1 cellular context compared by ENCODE assay signal in genomic region chr1:227902641-227902990, GRCh38.
TF ChIP-seq lines count a peak whose summit lies in the region.

No MANE protein-coding gene starts in this region.

TF ChIP-seq in HCT116, 20 proteins besides CTCF, POLR2A, EP300 and RAD21 (continued from another document):
- TF ChIP-seq REST (IDR thresholded peaks at IDR 0.05; ENCODE audit: low read depth) (no peak), YY1 (IDR thresholded peaks at IDR 0.05; ENCODE audit: extremely low read depth, insufficient replicate concordance, low read depth, low read length) (no peak), JUND (IDR thresholded peaks at IDR 0.05) (no peak), CEBPB (IDR thresholded peaks at IDR 0.05; ENCODE audit: low read depth) (no peak)
- TF ChIP-seq, protein P1, sequence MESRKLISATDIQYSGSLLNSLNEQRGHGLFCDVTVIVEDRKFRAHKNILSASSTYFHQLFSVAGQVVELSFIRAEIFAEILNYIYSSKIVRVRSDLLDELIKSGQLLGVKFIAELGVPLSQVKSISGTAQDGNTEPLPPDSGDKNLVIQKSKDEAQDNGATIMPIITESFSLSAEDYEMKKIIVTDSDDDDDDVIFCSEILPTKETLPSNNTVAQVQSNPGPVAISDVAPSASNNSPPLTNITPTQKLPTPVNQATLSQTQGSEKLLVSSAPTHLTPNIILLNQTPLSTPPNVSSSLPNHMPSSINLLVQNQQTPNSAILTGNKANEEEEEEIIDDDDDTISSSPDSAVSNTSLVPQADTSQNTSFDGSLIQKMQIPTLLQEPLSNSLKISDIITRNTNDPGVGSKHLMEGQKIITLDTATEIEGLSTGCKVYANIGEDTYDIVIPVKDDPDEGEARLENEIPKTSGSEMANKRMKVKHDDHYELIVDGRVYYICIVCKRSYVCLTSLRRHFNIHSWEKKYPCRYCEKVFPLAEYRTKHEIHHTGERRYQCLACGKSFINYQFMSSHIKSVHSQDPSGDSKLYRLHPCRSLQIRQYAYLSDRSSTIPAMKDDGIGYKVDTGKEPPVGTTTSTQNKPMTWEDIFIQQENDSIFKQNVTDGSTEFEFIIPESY (IDR thresholded peaks at IDR 0.05; ENCODE audit: extremely low read depth, insufficient replicate concordance, low read length) = no peak
